11 cellular contexts compared by ENCODE assay signal in the genomic region with DNA sequence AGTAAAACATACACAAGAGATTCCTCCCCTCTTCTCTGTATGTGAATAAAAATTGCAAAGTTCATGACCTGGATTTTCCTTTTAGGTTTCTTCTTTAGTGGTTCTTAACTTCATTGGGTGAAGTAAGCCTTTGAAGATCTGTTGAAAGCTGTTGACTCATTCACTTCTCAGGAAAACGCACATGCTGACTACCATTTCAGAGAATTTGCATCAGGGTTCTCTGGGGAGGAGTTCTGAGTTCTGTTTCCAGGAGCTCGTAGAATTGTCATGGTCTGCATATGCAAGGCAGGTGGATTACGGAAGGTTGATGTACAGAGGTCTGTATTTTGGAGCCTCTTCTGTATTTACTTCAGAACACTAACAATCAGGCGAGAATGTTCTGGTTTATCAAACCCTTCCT. TPM values are rescaled to one million over a fixed set of nuclear protein-coding genes. Genes with fewer than 3 reads are reported as not detected.
A peak's percentile ranks its signal among the peaks of the same experiment; 100 is the strongest.
DNase-seq lines count a peak whose midpoint lies in the region; ATAC-seq, FAIRE-seq and TF ChIP-seq lines count a peak whose summit lies in the region.
"Had no signal": no experiment of that assay in that cellular context is flagged by ENCODE, and none has a peak within 500 bp of the region (broad histone marks: within the 10 kb centered on the region; RNA-seq: fewer than 3 reads in every experiment).

No MANE protein-coding gene starts in this region.

- no peak overlapping the region for H3K4me2 ChIP-seq in GM12878 (ENCODE audit: control insufficient read depth, insufficient read depth)

- ATAC-seq in GM12878 (peak; percentile 14; the same call in 2 of the 3 replicates), GM18873 (IDR thresholded peaks at IDR 0.05; ENCODE audit: low FRiP score, unreplicated experiment) (no peak)
- ATAC-seq: left lobe of liver had no signal

- POLR2A ChIA-PET in GM12878 (lab: Charles Lee): no interaction called here

- DNase-seq in GM13977 (ENCODE audit: low spot score) (peak; percentile 30), NB4 (ENCODE audit: low read depth) (peak; percentile 40), GM12878 (ENCODE audit: low read depth, low spot score) (no peak), tibial artery (no peak), ecto neural progenitor cell (ENCODE audit: low spot score) (no peak), SHP77 treated with DMSO at 0.1 percent for 48 hours (lab: John Stamatoyannopoulos, UW) (no peak)
- DNase-seq in stimulated activated CD4-positive, alpha-beta T cell treated with anti-CD3 and anti-CD28 coated beads, Interleukin-15, amount 100 ng/mL, for 48 hours (ENCODE audit: low read depth in 2 of 2): peak; percentile 31 to 41
- DNase-seq: activated gamma-delta T cell treated with Interleukin-2 at 50 U/mL for 16 hours, substantia nigra had no signal

- H3K36me3 ChIP-seq in GM12878 (ENCODE audit: control insufficient read depth in 2 of 2, insufficient read depth in 2 of 2, low read length in 1 of 2) (no peaks in the 10 kb centered on the region), tibial artery (no peaks in the 10 kb centered on the region)

- H3K79me2 ChIP-seq in GM12878 (ENCODE audit: control insufficient read depth, insufficient read depth, low read length): no peaks in the 10 kb centered on the region

- TF ChIP-seq CTCF in GM13977 (IDR thresholded peaks at IDR 0.05; ENCODE audit: extremely low read depth, insufficient read depth, missing control alignments) (no peak), NB4 (IDR thresholded peaks at IDR 0.05; ENCODE audit: low read depth, low read length) (no peak), GM12878 (IDR thresholded peaks at IDR 0.05 in 2 of 3, conservative IDR thresholded peaks at IDR 0.05 in 1 of 3; ENCODE audit: control insufficient read depth in 2 of 3, extremely low read depth in 1 of 3, insufficient read depth in 1 of 3, low read depth in 3 of 3, low read length in 3 of 3) (no peak), tibial artery (IDR thresholded peaks at IDR 0.05) (no peak)

- CTCF ChIA-PET in GM12878 (lab: Yijun Ruan, JAX): interaction anchor here (1.5 kb wide), 1 partner anchor 22 kb away, joined by 3 read pairs; no protein-coding TSS in a partner anchor

- no peak overlapping the region for H3K9ac ChIP-seq in GM12878 (ENCODE audit: control insufficient read depth, insufficient read depth, low read length)

- H3K27me3 ChIP-seq in GM12878 (replicated peaks in 1 of 2; ENCODE audit: control insufficient read depth in 2 of 2, insufficient read depth in 2 of 2, low read length in 1 of 2): peaks cover 15 to 28% of the 10 kb centered on the region in 2 experiments
- H3K27me3 ChIP-seq in tibial artery: peaks cover 0 to 23% of the 10 kb centered on the region in 2 donors

- TF ChIP-seq EP300 in GM12878 (IDR thresholded peaks at IDR 0.05; ENCODE audit: borderline replicate concordance in 1 of 2, control insufficient read depth in 1 of 2, low read depth in 2 of 2, low read length in 2 of 2): no peak

- H3K9me3 ChIP-seq in GM12878 (replicated peaks; ENCODE audit: control insufficient read depth, insufficient read depth, low read length) (no peaks in the 10 kb centered on the region), tibial artery (no peaks in the 10 kb centered on the region)

- no peak for TF ChIP-seq RAD21 in GM12878 (IDR thresholded peaks at IDR 0.05; ENCODE audit: insufficient read depth, low read depth, low read length)

- SMC1A ChIA-PET in GM12878 (lab: Charles Lee; ENCODE audit: uncharacterized antibody, unreplicated experiment): interaction anchor here (0.7 kb wide), 1 partner anchor 197 kb away, joined by 3 read pairs; no protein-coding TSS in a partner anchor

- TF ChIP-seq POLR2A in NB4 (IDR thresholded peaks at IDR 0.05; ENCODE audit: extremely low read depth, insufficient read length) (no peak), GM12878 (IDR thresholded peaks at IDR 0.05; ENCODE audit: low read depth, low read length) (no peak)

- in situ Hi-C loops in GM13977 (cut with MboI; ENCODE audit: low pct_unique_long_range_greater_than_20kb, low sequenced_read_pairs, unreplicated experiment): no loop called here
- in situ Hi-C loops in GM12878 (cut with MboI): no loop called here

- no peak overlapping the region for H2AFZ ChIP-seq in GM12878 (ENCODE audit: control insufficient read depth, low read depth, low read length)

- H3K27ac ChIP-seq in GM12878 (ENCODE audit: control insufficient read depth, insufficient read depth) (no peak overlapping the region), tibial artery (no peak overlapping the region)

- H4K20me1 ChIP-seq in GM12878 (ENCODE audit: control insufficient read depth, insufficient read depth): no peaks in the 10 kb centered on the region

- no TSS peak for BruUV-seq in GM12878 (replicated peaks; lab: Mats Ljungman, UMichigan)

- 37% methylated on average over 4 of the region's 4 CpGs for WGBS in GM12878 (ENCODE audit: insufficient coverage, insufficient replicate concordance, low lambda C conversion rate, missing lambda C conversion rate)

- no peak overlapping the region for H3K4me3 ChIP-seq in NB4 (ENCODE audit: low read depth, low read length)
- H3K4me3 ChIP-seq in GM12878: no peak overlapping the region
- H3K4me3 ChIP-seq in tibial artery: no peak overlapping the region

- intact Hi-C loops in GM12878 (cut with micrococcal nuclease; ENCODE audit: unreplicated experiment): no loop called here
- intact Hi-C loops in tibial artery (cut with DNase I; ENCODE audit: low total_unique reads): no loop called here

- no peak for FAIRE-seq in GM12878 (lab: Jason Lieb, UNC)

- RAD21 ChIA-PET in GM12878 (lab: Charles Lee; ENCODE audit: unreplicated experiment): interaction anchor here (0.6 kb wide), 1 partner anchor 33 kb away, joined by 3 read pairs; no protein-coding TSS in a partner anchor

- peaks cover 11% of the 10 kb centered on the region for H3K4me1 ChIP-seq in GM12878 (ENCODE audit: control insufficient read depth, insufficient read depth, low read length)
- peaks cover 0 to 20% (median 17%) of the 10 kb centered on the region in 4 donors for H3K4me1 ChIP-seq in tibial artery

TF ChIP-seq in GM12878, 131 proteins besides CTCF, POLR2A, EP300 and RAD21 (continues in another document):
- TF ChIP-seq MYC (IDR thresholded peaks at IDR 0.05; ENCODE audit: insufficient read depth, insufficient read length, insufficient replicate concordance, low read length, severe bottlenecking): no peak
- no peak for TF ChIP-seq NBN (IDR thresholded peaks at IDR 0.05)
- TF ChIP-seq, protein P1, sequence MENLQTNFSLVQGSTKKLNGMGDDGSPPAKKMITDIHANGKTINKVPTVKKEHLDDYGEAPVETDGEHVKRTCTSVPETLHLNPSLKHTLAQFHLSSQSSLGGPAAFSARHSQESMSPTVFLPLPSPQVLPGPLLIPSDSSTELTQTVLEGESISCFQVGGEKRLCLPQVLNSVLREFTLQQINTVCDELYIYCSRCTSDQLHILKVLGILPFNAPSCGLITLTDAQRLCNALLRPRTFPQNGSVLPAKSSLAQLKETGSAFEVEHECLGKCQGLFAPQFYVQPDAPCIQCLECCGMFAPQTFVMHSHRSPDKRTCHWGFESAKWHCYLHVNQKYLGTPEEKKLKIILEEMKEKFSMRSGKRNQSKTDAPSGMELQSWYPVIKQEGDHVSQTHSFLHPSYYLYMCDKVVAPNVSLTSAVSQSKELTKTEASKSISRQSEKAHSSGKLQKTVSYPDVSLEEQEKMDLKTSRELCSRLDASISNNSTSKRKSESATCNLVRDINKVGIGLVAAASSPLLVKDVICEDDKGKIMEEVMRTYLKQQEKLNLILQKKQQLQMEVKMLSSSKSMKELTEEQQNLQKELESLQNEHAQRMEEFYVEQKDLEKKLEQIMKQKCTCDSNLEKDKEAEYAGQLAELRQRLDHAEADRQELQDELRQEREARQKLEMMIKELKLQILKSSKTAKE (IDR thresholded peaks at IDR 0.05; ENCODE audit: low read depth, poor library complexity, severe bottlenecking): no peak
- no peak for TF ChIP-seq ESRRA (IDR thresholded peaks at IDR 0.05; ENCODE audit: low read length)
- no peak for TF ChIP-seq PAX8 (IDR thresholded peaks at IDR 0.05)
- no peak for TF ChIP-seq GABPA (IDR thresholded peaks at IDR 0.05; ENCODE audit: low read depth)
- TF ChIP-seq POLR2AphosphoS2 (IDR thresholded peaks at IDR 0.05; ENCODE audit: low read depth, low read length): no peak
- TF ChIP-seq SUPT20H (IDR thresholded peaks at IDR 0.05; ENCODE audit: borderline replicate concordance, control insufficient read depth, low read depth, low read length): no peak

RNA-seq across cellular contexts. Expression of a gene that starts 1.0 kb away (rescaled TPM):
- 0.65 TPM in 1 of 2 replicates, not detected in the other for total RNA-seq in GM12878 (2013; cell fraction: nucleolus; rRNA removed)
- total RNA-seq in GM12878 (2014; rRNA removed): 0.06 TPM in 1 of 2 replicates, not detected in the other
- 0.09 and 0.18 TPM in 2 replicates for total RNA-seq in GM12878 (2014; rRNA removed; fragmentation: Illumina TruSeq; extraction: Trizol)
- not detected in 2 replicates for total RNA-seq in GM12878 (2021)
- polyA plus RNA-seq in GM12878 (2011; ENCODE audit: low read depth): not detected
- 0.08 and 0.17 TPM in 2 replicates for polyA plus RNA-seq in GM12878 (2011; rRNA removed)
- 0.02 and 0.21 TPM in 2 replicates for polyA plus RNA-seq in GM12878 (2011; cell fraction: cytosol; rRNA removed)
- polyA plus RNA-seq in GM12878 (2011; cell fraction: nucleus; rRNA removed): 0.12 and 0.34 TPM in 2 replicates
- polyA plus RNA-seq in GM12878 (2012): 0.03 TPM in 1 of 2 replicates, not detected in the other
- polyA plus RNA-seq in GM12878 (2014; fragmentation: Illumina TruSeq; extraction: Trizol): 0.01 and 0.21 TPM in 2 replicates
- polyA plus RNA-seq in GM12878 (2014; fragmentation: Nextera tagmentation; extraction: Ambion mirVana): not detected
- 0.20 TPM in 1 of 2 replicates, not detected in the other for polyA plus RNA-seq in GM12878 (2014; rRNA removed)
- polyA plus RNA-seq in GM12878 (2016; fragmentation: Nextera tagmentation; extraction: Ambion mirVana): under 1 TPM in 1 of 2 experiments, not detected in 1; 0.16 TPM
- polyA minus RNA-seq in GM12878 (2011; rRNA and poly(A)+ RNA removed): 0.05 TPM in 1 of 2 replicates, not detected in the other
- not detected in 2 replicates for polyA minus RNA-seq in GM12878 (2011; cell fraction: cytosol; rRNA and poly(A)+ RNA removed)
- 0.12 TPM in 1 of 2 replicates, not detected in the other for polyA minus RNA-seq in GM12878 (2011; cell fraction: nucleus; rRNA and poly(A)+ RNA removed)
- total RNA-seq: left lobe of liver had no signal

Comparison
In these comparisons a context has a peak if more than half of its experiments do, and no peak if none do; other contexts are left out.
1. DNase-seq: peak in GM13977 (single experiment), NB4 (single experiment) and stimulated activated CD4-positive, alpha-beta T cell treated with anti-CD3 and anti-CD28 coated beads, Interleukin-15, amount 100 ng/mL, for 48 hours (2 of 2); none in GM12878 (single experiment), tibial artery (0 of 2), ecto neural progenitor cell (single experiment) and SHP77 treated with DMSO at 0.1 percent for 48 hours (single experiment).